Comparison of ENCODE assay signal across 18 cellular contexts in genomic region chr1:81712425-81712824, GRCh38.
DNase-seq lines count a peak whose midpoint lies in the region; ATAC-seq and TF ChIP-seq lines count a peak whose summit lies in the region.
"Had no signal": no experiment of that assay in that cellular context is flagged by ENCODE, and none has a peak within 500 bp of the region (broad histone marks: within the 10 kb centered on the region; RNA-seq: fewer than 3 reads in every experiment).

No MANE protein-coding gene starts in this region.

- ATAC-seq in Right ventricle myocardium inferior: peak; percentile 76
- peak; percentile 76 to 97 (median 93) for ATAC-seq in heart left ventricle
- ATAC-seq in left ventricle myocardium superior: peak; percentile 98
- ATAC-seq in GM19452 (IDR thresholded peaks at IDR 0.05; ENCODE audit: unreplicated experiment): no peak
- ATAC-seq: A549; CD8-positive, alpha-beta T cell had no signal

- no peaks in the 10 kb centered on the region for H3K36me3 ChIP-seq in left ventricle myocardium inferior
- H3K36me3 ChIP-seq in heart left ventricle: no peaks in the 10 kb centered on the region
- H3K36me3 ChIP-seq: BLaER1 treated with 17β-estradiol and CSF1 and Interleukin-3, amounts not matched to agents 10 nM and 100 nM had no signal

- WGBS in heart left ventricle, 4 donors: 47 to 71% (median 48%) methylated on average over 3 of the region's 3 CpGs

- no peak for TF ChIP-seq CTCF in left ventricle myocardium inferior (IDR thresholded peaks at IDR 0.05; ENCODE audit: borderline replicate concordance)
- TF ChIP-seq CTCF in heart left ventricle (IDR thresholded peaks at IDR 0.05): no peak

- H3K9me3 ChIP-seq in left ventricle myocardium inferior (replicated peaks) (no peaks in the 10 kb centered on the region), heart left ventricle (no peaks in the 10 kb centered on the region)
- H3K9me3 ChIP-seq: A549; BLaER1 treated with 17β-estradiol and CSF1 and Interleukin-3, amounts not matched to agents 10 nM and 100 nM; Caco-2 had no signal

- intact Hi-C loops in Right ventricle myocardium inferior (cut with DNase I): no loop called here
- intact Hi-C loops in left ventricle myocardium inferior (cut with micrococcal nuclease): no loop called here
- intact Hi-C loops in heart left ventricle (cut with DNase I): no loop called here
- intact Hi-C loops in cardiac septum (cut with DNase I): no loop called here
- intact Hi-C loops in left ventricle myocardium superior (cut with micrococcal nuclease): no loop called here

- no peak overlapping the region for H3K27ac ChIP-seq in left ventricle myocardium inferior (replicated peaks)
- no peak overlapping the region for H3K27ac ChIP-seq in heart left ventricle
- H3K27ac ChIP-seq: 22Rv1; A549; BLaER1 treated with 17β-estradiol and CSF1 and Interleukin-3, amounts not matched to agents 10 nM and 100 nM; C4-2B had no signal

- TF ChIP-seq POLR2A in heart left ventricle (IDR thresholded peaks at IDR 0.05): no peak

- H3K27me3 ChIP-seq in left ventricle myocardium inferior (ENCODE audit: low read depth) (no peaks in the 10 kb centered on the region), heart left ventricle (no peaks in the 10 kb centered on the region)
- H3K27me3 ChIP-seq: BLaER1 treated with 17β-estradiol and CSF1 and Interleukin-3, amounts not matched to agents 10 nM and 100 nM had no signal

- H3K4me3 ChIP-seq in left ventricle myocardium inferior: no peak overlapping the region
- H3K4me3 ChIP-seq in heart left ventricle: no peak overlapping the region
- H3K4me3 ChIP-seq: A549; BLaER1 treated with 17β-estradiol and CSF1 and Interleukin-3, amounts not matched to agents 10 nM and 100 nM had no signal

- H3K4me1 ChIP-seq in left ventricle myocardium inferior: peaks cover 17% of the 10 kb centered on the region
- H3K4me1 ChIP-seq in heart left ventricle: peaks cover 0 to 12% (median 0%) of the 10 kb centered on the region in 12 donors
- H3K4me1 ChIP-seq: BLaER1 treated with 17β-estradiol and CSF1 and Interleukin-3, amounts not matched to agents 10 nM and 100 nM had no signal

- DNase-seq in Right ventricle myocardium inferior (ENCODE audit: missing footprints) (no peak), left ventricle myocardium inferior (no peak), heart left ventricle (no peak), cardiac septum (ENCODE audit: low spot score) (no peak), left ventricle myocardium superior (no peak)
- DNase-seq in activated CD4-positive, alpha-beta T cell treated with anti-CD3 and anti-CD28 coated beads for 48 hours: no peak
- DNase-seq: AML-193; Caco-2; Calu3; CD4-positive, alpha-beta T cell; CD8-positive, alpha-beta T cell; DMS79 treated with DMSO at 0.1 percent for 48 hours; GF-D8 had no signal
